In genomic region chr1:32200226-32201010, GRCh38 we compare ENCODE assay signal across 8 cellular contexts. TPM values are rescaled to one million over a fixed set of nuclear protein-coding genes. Genes with fewer than 3 reads are reported as not detected.
DNase-seq lines count a peak whose midpoint lies in the region; ATAC-seq and TF ChIP-seq lines count a peak whose summit lies in the region.

CCDC28B (plus strand) TSS chr1:32200595; CDS start chr1:32201936, 1,341 bp downstream.

- H3K36me3 ChIP-seq in HAP-1 (replicated peaks) = peaks cover 28% of the 10 kb centered on the region
- peaks cover 3 to 21% (median 15%) of the 10 kb centered on the region in 4 donors for H3K36me3 ChIP-seq in liver (ENCODE audit: control insufficient read depth in 4 of 4, insufficient read depth in 3 of 4, low read depth in 1 of 4, low read length in 3 of 4)

- H3K27ac Mint-ChIP-seq in activated CD4-positive, alpha-beta memory T cell treated with anti-CD3 and anti-CD28 coated beads for 36 hours = peak within 1 kb of the TSS; percentile 80

- H3K27me3 Mint-ChIP-seq in activated CD4-positive, alpha-beta memory T cell treated with anti-CD3 and anti-CD28 coated beads for 36 hours = no peaks in the 10 kb centered on the region

- intact Hi-C loops in activated CD4-positive, alpha-beta memory T cell treated with anti-CD3 and anti-CD28 coated beads for 36 hours (cut with micrococcal nuclease) = loop anchor here (1.0 to 2.0 kb wide), 3 partner anchors 20 to 50 kb away; partner anchors contain the start of genes EIF3I and TMEM234

- CTCF ChIA-PET in activated CD4-positive, alpha-beta memory T cell treated with anti-CD3 and anti-CD28 coated beads for 36 hours (lab: Charles Lee) = interaction anchor here (1.0 to 4.0 kb wide), 5 partner anchors 15 to 200 kb away, joined by 3 to 22 read pairs (median 3); no protein-coding TSS in a partner anchor

- H3K36me3 Mint-ChIP-seq in activated CD4-positive, alpha-beta memory T cell treated with anti-CD3 and anti-CD28 coated beads for 36 hours = peaks cover 21% of the 10 kb centered on the region

- no peak for TF ChIP-seq CTCF in liver (IDR thresholded peaks at IDR 0.05; ENCODE audit: low read depth, low read length, missing input control)

- H3K4me3 Mint-ChIP-seq in activated CD4-positive, alpha-beta memory T cell treated with anti-CD3 and anti-CD28 coated beads for 36 hours = peak within 1 kb of the TSS; percentile 81

- in situ Hi-C loops in HAP-1 (cut with MboI; ENCODE audit: low sequenced_read_pairs) = no loop called here

- H3K27me3 ChIP-seq in HAP-1 (ENCODE audit: low read depth) (no peaks in the 10 kb centered on the region), liver (ENCODE audit: control insufficient read depth in 4 of 4, insufficient read depth in 4 of 4, low read length in 3 of 4) (no peaks in the 10 kb centered on the region)

- peaks cover 14% of the 10 kb centered on the region for H3K4me1 ChIP-seq in HAP-1
- peaks cover 3 to 40% (median 26%) of the 10 kb centered on the region in 4 donors for H3K4me1 ChIP-seq in liver (ENCODE audit: control insufficient read depth in 4 of 4, insufficient read depth in 4 of 4, low read length in 3 of 4)

- POLR2A ChIA-PET in activated CD4-positive, alpha-beta memory T cell treated with anti-CD3 and anti-CD28 coated beads for 36 hours (lab: Charles Lee) = interaction anchor here (0.6 to 2.6 kb wide), 7 partner anchors 15 to 451 kb away, joined by 3 to 16 read pairs (median 4); partner anchors contain the start of genes LCK, MARCKSL1, RBBP4 and TXLNA

- H3K4me1 Mint-ChIP-seq in activated CD4-positive, alpha-beta memory T cell treated with anti-CD3 and anti-CD28 coated beads for 36 hours (ENCODE audit: low read depth) = peaks cover 51% of the 10 kb centered on the region

- no peak for TF ChIP-seq RAD21 in liver (IDR thresholded peaks at IDR 0.05)

- peak within 1 kb of the TSS; percentile 60 for H3K4me3 ChIP-seq in HAP-1
- peak within 1 kb of the TSS; percentile 35 to 48 (median 41) for H3K4me3 ChIP-seq in liver (ENCODE audit: low read depth in 1 of 3, low read length in 3 of 3)

- DNase-seq in C1 segment of cervical spinal cord (lab: John Stamatoyannopoulos, UW) (peak in 12 of 14 donors; percentile 24 to 82 (median 56)), HAP-1 (ENCODE audit: low spot score in 2 of 2) (peak; percentile 84 to 89), NCI-H526 treated with DMSO at 0.1 percent for 48 hours (lab: John Stamatoyannopoulos, UW) (peak; percentile 40), ecto neural progenitor cell (ENCODE audit: low spot score) (peak; percentile 84)
- peak; percentile 67 for DNase-seq in activated CD4-positive, alpha-beta memory T cell treated with anti-CD3 and anti-CD28 coated beads for 36 hours
- peak; percentile 54 for DNase-seq in stimulated activated CD4-positive, alpha-beta T cell treated with anti-CD3 and anti-CD28 coated beads, Interleukin-4, amount 100 ng/mL, for 1 hour

- H3K27ac ChIP-seq in liver (ENCODE audit: low read depth in 1 of 2, low read length in 2 of 2) = peak within 1 kb of the TSS; percentile 39 to 57

- WGBS in liver = 2% methylated on average over 34 of the region's 34 CpGs

- H3K9ac ChIP-seq in liver (ENCODE audit: low read depth in 1 of 2, low read length in 2 of 2) = peak within 1 kb of the TSS in 1 of 2 donors; percentile 5

- no peaks in the 10 kb centered on the region for H3K9me3 Mint-ChIP-seq in activated CD4-positive, alpha-beta memory T cell treated with anti-CD3 and anti-CD28 coated beads for 36 hours

- ATAC-seq in HG03095 (IDR thresholded peaks at IDR 0.05; ENCODE audit: unreplicated experiment) = no peak

- no peaks in the 10 kb centered on the region for H3K9me3 ChIP-seq in HAP-1
- H3K9me3 ChIP-seq in liver (ENCODE audit: control insufficient read depth in 4 of 4, low read length in 3 of 4) = no peaks in the 10 kb centered on the region

TF ChIP-seq in liver, 16 proteins besides CTCF, POLR2A, EP300 and RAD21:
- TF ChIP-seq EGR1 (IDR thresholded peaks at IDR 0.05; ENCODE audit: low read depth in 2 of 2) = no peak
- TF ChIP-seq, protein P1, sequence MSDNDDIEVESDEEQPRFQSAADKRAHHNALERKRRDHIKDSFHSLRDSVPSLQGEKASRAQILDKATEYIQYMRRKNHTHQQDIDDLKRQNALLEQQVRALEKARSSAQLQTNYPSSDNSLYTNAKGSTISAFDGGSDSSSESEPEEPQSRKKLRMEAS (IDR thresholded peaks at IDR 0.05) = peak; percentile 44

RNA-seq across cellular contexts. Expression of gene CCDC28B, which starts in this region (rescaled TPM):
- 10 to 100 TPM; 13.4 to 14.8 TPM for total RNA-seq in activated CD4-positive, alpha-beta memory T cell treated with anti-CD3 and anti-CD28 coated beads for 36 hours
- total RNA-seq in liver = 10 to 100 TPM in 1 of 2 donors, under 1 TPM in 1; 0.75 to 20.6 TPM
- 1 to 10 TPM in 1 of 2 donors, under 1 TPM in 1; 0.91 to 1.2 TPM for polyA plus RNA-seq in liver
